1 cellular context compared by ENCODE assay signal in the genomic region with DNA sequence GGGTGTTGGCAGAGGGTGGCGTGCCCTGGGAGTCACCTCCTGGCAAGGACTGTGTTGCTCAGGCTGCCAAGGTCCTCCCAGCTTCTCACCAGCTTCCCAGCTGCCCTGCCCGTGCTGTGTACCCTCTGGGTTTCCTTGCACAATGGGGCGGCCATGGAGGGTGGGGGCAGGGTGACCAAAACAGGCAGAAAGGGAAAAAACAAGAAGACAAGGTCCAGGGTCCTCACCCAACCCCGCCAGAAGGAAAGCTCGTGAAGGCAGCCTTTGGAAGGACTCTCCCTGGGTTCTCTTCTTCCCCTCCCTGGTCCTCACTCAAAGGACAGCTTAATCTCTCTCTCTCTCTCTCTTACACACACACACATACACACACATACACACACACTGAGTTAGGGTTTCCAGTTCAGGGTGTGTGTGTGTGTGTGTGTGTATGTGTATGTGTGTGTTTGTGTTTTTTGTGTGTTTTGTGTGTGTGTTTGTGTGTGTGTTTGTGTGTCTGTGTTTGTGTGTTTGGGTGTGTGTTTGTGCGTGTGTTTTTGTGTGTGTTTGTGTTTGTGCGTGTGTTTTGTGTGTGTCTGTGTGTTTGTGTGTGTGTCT.
TF ChIP-seq lines count a peak whose summit lies in the region.

No MANE protein-coding gene starts in this region.

TF ChIP-seq in HepG2, 621 proteins besides CTCF, POLR2A, EP300 and RAD21 (continued from another document and continues in another):
- TF ChIP-seq, protein P1, sequence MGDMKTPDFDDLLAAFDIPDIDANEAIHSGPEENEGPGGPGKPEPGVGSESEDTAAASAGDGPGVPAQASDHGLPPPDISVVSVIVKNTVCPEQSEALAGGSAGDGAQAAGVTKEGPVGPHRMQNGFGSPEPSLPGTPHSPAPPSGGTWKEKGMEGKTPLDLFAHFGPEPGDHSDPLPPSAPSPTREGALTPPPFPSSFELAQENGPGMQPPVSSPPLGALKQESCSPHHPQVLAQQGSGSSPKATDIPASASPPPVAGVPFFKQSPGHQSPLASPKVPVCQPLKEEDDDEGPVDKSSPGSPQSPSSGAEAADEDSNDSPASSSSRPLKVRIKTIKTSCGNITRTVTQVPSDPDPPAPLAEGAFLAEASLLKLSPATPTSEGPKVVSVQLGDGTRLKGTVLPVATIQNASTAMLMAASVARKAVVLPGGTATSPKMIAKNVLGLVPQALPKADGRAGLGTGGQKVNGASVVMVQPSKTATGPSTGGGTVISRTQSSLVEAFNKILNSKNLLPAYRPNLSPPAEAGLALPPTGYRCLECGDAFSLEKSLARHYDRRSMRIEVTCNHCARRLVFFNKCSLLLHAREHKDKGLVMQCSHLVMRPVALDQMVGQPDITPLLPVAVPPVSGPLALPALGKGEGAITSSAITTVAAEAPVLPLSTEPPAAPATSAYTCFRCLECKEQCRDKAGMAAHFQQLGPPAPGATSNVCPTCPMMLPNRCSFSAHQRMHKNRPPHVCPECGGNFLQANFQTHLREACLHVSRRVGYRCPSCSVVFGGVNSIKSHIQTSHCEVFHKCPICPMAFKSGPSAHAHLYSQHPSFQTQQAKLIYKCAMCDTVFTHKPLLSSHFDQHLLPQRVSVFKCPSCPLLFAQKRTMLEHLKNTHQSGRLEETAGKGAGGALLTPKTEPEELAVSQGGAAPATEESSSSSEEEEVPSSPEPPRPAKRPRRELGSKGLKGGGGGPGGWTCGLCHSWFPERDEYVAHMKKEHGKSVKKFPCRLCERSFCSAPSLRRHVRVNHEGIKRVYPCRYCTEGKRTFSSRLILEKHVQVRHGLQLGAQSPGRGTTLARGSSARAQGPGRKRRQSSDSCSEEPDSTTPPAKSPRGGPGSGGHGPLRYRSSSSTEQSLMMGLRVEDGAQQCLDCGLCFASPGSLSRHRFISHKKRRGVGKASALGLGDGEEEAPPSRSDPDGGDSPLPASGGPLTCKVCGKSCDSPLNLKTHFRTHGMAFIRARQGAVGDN (CRISPR knock-in tag; IDR thresholded peaks at IDR 0.05) = peak; percentile 78
- TF ChIP-seq NONO (IDR thresholded peaks at IDR 0.05) (peak; percentile 43; the same call in 1 of the 2 replicates), NONO (CRISPR knock-in tag; conservative IDR thresholded peaks at IDR 0.05) (peak; percentile 77), KLF16 (CRISPR knock-in tag; IDR thresholded peaks at IDR 0.05) (peak in 1 of 2 experiments; percentile 8; a peak in 1 of 4 replicates), ETV5 (CRISPR knock-in tag; IDR thresholded peaks at IDR 0.05; ENCODE audit: borderline replicate concordance) (peak; percentile 31; the same call in 1 of the 2 replicates), NAIF1 (CRISPR knock-in tag; IDR thresholded peaks at IDR 0.05; ENCODE audit: borderline replicate concordance) (peak; percentile 67; the same call in 1 of the 2 replicates), GZF1 (CRISPR knock-in tag; IDR thresholded peaks at IDR 0.05) (peak; percentile 35; the same call in 1 of the 2 replicates), CEBPG (CRISPR knock-in tag; IDR thresholded peaks at IDR 0.05) (peak; percentile 81), SP5 (CRISPR knock-in tag; IDR thresholded peaks at IDR 0.05; ENCODE audit: borderline replicate concordance, low read depth) (peak; percentile 36; the same call in 1 of the 2 replicates), HDAC2 (CRISPR knock-in tag; IDR thresholded peaks at IDR 0.05) (peak; percentile 64; the same call in 1 of the 2 replicates), ZNF543 (CRISPR knock-in tag; IDR thresholded peaks at IDR 0.05) (peak; percentile 67; the same call in 1 of the 2 replicates), ZBTB38 (CRISPR knock-in tag; IDR thresholded peaks at IDR 0.05) (0 out of 2 replicates have a peak, but pooled peaks have one; percentile 5), PHF5A (CRISPR knock-in tag; IDR thresholded peaks at IDR 0.05; ENCODE audit: low read depth, unreplicated experiment) (peak; percentile 16), ZBTB3 (CRISPR knock-in tag; IDR thresholded peaks at IDR 0.05; ENCODE audit: borderline replicate concordance, low read depth) (0 out of 2 replicates have a peak, but pooled peaks have one; percentile 26), MED8 (CRISPR knock-in tag; IDR thresholded peaks at IDR 0.05; ENCODE audit: insufficient replicate concordance) (peak; percentile 50), PHF21A (CRISPR knock-in tag; IDR thresholded peaks at IDR 0.05) (0 out of 2 replicates have a peak, but pooled peaks have one; percentile 6)
- TF ChIP-seq, protein P2, sequence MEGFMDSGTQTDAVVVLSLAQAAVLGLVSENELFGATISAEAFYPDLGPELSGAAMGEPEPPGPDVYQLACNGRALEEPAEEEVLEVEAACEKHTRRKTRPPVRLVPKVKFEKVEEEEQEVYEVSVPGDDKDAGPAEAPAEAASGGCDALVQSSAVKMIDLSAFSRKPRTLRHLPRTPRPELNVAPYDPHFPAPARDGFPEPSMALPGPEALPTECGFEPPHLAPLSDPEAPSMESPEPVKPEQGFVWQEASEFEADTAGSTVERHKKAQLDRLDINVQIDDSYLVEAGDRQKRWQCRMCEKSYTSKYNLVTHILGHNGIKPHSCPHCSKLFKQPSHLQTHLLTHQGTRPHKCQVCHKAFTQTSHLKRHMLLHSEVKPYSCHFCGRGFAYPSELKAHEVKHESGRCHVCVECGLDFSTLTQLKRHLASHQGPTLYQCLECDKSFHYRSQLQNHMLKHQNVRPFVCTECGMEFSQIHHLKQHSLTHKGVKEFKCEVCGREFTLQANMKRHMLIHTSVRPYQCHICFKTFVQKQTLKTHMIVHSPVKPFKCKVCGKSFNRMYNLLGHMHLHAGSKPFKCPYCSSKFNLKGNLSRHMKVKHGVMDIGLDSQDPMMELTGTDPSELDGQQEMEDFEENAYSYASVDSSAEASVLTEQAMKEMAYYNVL (CRISPR knock-in tag; IDR thresholded peaks at IDR 0.05; ENCODE audit: borderline replicate concordance) = peak; percentile 75
- TF ChIP-seq, protein P3, sequence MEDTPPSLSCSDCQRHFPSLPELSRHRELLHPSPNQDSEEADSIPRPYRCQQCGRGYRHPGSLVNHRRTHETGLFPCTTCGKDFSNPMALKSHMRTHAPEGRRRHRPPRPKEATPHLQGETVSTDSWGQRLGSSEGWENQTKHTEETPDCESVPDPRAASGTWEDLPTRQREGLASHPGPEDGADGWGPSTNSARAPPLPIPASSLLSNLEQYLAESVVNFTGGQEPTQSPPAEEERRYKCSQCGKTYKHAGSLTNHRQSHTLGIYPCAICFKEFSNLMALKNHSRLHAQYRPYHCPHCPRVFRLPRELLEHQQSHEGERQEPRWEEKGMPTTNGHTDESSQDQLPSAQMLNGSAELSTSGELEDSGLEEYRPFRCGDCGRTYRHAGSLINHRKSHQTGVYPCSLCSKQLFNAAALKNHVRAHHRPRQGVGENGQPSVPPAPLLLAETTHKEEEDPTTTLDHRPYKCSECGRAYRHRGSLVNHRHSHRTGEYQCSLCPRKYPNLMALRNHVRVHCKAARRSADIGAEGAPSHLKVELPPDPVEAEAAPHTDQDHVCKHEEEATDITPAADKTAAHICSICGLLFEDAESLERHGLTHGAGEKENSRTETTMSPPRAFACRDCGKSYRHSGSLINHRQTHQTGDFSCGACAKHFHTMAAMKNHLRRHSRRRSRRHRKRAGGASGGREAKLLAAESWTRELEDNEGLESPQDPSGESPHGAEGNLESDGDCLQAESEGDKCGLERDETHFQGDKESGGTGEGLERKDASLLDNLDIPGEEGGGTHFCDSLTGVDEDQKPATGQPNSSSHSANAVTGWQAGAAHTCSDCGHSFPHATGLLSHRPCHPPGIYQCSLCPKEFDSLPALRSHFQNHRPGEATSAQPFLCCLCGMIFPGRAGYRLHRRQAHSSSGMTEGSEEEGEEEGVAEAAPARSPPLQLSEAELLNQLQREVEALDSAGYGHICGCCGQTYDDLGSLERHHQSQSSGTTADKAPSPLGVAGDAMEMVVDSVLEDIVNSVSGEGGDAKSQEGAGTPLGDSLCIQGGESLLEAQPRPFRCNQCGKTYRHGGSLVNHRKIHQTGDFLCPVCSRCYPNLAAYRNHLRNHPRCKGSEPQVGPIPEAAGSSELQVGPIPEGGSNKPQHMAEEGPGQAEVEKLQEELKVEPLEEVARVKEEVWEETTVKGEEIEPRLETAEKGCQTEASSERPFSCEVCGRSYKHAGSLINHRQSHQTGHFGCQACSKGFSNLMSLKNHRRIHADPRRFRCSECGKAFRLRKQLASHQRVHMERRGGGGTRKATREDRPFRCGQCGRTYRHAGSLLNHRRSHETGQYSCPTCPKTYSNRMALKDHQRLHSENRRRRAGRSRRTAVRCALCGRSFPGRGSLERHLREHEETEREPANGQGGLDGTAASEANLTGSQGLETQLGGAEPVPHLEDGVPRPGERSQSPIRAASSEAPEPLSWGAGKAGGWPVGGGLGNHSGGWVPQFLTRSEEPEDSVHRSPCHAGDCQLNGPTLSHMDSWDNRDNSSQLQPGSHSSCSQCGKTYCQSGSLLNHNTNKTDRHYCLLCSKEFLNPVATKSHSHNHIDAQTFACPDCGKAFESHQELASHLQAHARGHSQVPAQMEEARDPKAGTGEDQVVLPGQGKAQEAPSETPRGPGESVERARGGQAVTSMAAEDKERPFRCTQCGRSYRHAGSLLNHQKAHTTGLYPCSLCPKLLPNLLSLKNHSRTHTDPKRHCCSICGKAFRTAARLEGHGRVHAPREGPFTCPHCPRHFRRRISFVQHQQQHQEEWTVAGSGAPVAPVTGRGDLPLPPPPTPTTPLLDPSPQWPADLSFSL (CRISPR knock-in tag; IDR thresholded peaks at IDR 0.05) = peak; percentile 100
- TF ChIP-seq, protein P4, sequence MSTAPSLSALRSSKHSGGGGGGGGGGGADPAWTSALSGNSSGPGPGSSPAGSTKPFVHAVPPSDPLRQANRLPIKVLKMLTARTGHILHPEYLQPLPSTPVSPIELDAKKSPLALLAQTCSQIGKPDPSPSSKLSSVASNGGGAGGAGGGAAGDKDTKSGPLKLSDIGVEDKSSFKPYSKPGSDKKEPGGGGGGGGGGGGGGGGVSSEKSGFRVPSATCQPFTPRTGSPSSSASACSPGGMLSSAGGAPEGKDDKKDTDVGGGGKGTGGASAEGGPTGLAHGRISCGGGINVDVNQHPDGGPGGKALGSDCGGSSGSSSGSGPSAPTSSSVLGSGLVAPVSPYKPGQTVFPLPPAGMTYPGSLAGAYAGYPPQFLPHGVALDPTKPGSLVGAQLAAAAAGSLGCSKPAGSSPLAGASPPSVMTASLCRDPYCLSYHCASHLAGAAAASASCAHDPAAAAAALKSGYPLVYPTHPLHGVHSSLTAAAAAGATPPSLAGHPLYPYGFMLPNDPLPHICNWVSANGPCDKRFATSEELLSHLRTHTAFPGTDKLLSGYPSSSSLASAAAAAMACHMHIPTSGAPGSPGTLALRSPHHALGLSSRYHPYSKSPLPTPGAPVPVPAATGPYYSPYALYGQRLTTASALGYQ (CRISPR knock-in tag; IDR thresholded peaks at IDR 0.05) = no peak
- TF ChIP-seq, protein P5, sequence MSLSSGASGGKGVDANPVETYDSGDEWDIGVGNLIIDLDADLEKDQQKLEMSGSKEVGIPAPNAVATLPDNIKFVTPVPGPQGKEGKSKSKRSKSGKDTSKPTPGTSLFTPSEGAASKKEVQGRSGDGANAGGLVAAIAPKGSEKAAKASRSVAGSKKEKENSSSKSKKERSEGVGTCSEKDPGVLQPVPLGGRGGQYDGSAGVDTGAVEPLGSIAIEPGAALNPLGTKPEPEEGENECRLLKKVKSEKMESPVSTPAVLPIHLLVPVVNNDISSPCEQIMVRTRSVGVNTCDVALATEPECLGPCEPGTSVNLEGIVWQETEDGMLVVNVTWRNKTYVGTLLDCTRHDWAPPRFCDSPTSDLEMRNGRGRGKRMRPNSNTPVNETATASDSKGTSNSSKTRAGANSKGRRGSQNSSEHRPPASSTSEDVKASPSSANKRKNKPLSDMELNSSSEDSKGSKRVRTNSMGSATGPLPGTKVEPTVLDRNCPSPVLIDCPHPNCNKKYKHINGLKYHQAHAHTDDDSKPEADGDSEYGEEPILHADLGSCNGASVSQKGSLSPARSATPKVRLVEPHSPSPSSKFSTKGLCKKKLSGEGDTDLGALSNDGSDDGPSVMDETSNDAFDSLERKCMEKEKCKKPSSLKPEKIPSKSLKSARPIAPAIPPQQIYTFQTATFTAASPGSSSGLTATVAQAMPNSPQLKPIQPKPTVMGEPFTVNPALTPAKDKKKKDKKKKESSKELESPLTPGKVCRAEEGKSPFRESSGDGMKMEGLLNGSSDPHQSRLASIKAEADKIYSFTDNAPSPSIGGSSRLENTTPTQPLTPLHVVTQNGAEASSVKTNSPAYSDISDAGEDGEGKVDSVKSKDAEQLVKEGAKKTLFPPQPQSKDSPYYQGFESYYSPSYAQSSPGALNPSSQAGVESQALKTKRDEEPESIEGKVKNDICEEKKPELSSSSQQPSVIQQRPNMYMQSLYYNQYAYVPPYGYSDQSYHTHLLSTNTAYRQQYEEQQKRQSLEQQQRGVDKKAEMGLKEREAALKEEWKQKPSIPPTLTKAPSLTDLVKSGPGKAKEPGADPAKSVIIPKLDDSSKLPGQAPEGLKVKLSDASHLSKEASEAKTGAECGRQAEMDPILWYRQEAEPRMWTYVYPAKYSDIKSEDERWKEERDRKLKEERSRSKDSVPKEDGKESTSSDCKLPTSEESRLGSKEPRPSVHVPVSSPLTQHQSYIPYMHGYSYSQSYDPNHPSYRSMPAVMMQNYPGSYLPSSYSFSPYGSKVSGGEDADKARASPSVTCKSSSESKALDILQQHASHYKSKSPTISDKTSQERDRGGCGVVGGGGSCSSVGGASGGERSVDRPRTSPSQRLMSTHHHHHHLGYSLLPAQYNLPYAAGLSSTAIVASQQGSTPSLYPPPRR (CRISPR knock-in tag; IDR thresholded peaks at IDR 0.05; ENCODE audit: borderline replicate concordance) = peak; percentile 42; the same call in 1 of the 2 replicates
- TF ChIP-seq, protein P6, sequence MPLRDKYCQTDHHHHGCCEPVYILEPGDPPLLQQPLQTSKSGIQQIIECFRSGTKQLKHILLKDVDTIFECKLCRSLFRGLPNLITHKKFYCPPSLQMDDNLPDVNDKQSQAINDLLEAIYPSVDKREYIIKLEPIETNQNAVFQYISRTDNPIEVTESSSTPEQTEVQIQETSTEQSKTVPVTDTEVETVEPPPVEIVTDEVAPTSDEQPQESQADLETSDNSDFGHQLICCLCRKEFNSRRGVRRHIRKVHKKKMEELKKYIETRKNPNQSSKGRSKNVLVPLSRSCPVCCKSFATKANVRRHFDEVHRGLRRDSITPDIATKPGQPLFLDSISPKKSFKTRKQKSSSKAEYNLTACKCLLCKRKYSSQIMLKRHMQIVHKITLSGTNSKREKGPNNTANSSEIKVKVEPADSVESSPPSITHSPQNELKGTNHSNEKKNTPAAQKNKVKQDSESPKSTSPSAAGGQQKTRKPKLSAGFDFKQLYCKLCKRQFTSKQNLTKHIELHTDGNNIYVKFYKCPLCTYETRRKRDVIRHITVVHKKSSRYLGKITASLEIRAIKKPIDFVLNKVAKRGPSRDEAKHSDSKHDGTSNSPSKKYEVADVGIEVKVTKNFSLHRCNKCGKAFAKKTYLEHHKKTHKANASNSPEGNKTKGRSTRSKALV (CRISPR knock-in tag; IDR thresholded peaks at IDR 0.05) = peak; percentile 24; the same call in 1 of the 2 replicates
